ENCODE assay signal across 9 cellular contexts in genomic region chr20:21513881-21514540, GRCh38. TPM values are rescaled to one million over a fixed set of nuclear protein-coding genes. Genes with fewer than 3 reads are reported as not detected.
DNase-seq lines count a peak whose midpoint lies in the region; ATAC-seq, FAIRE-seq and TF ChIP-seq lines count a peak whose summit lies in the region.
"Had no signal": no experiment of that assay in that cellular context is flagged by ENCODE, and none has a peak within 500 bp of the region (broad histone marks: within the 10 kb centered on the region; RNA-seq: fewer than 3 reads in every experiment).

Gene NKX2-2 (minus strand): TSS chr20:21514064. CDS start chr20:21513669, 395 bp downstream.

- no peaks in the 10 kb centered on the region for H3K4me1 Mint-ChIP-seq in Caco-2 (ENCODE audit: low read depth, unreplicated experiment)
- peaks cover 14 to 33% of the 10 kb centered on the region in 2 donors for H3K4me1 Mint-ChIP-seq in effector memory CD8-positive, alpha-beta T cell (ENCODE audit: low read depth in 2 of 2)

- POLR2A ChIA-PET in Caco-2 (lab: Charles Lee), result no interaction called here

- TF ChIP-seq CTCF in Caco-2 (IDR thresholded peaks at IDR 0.05; ENCODE audit: insufficient read depth in 1 of 2, low read depth in 1 of 2, low read length in 1 of 2, severe bottlenecking in 1 of 2, unreplicated experiment in 1 of 2) (no peak), LNCaP clone FGC (IDR thresholded peaks at IDR 0.05; ENCODE audit: control insufficient read depth, extremely low read depth, insufficient read depth) (no peak), pancreas (IDR thresholded peaks at IDR 0.05) (no peak), WERI-Rb-1 (IDR thresholded peaks at IDR 0.05; ENCODE audit: low read depth, low read length) (no peak)

- no peaks in the 10 kb centered on the region; the same call in 1 of the 2 replicates for H3K9me3 ChIP-seq in Caco-2
- no peaks in the 10 kb centered on the region for H3K9me3 ChIP-seq in pancreas
- peaks cover 28% of the 10 kb centered on the region for H3K9me3 ChIP-seq in WERI-Rb-1 (ENCODE audit: severe bottlenecking)

- intact Hi-C loops in Caco-2 (cut with micrococcal nuclease; ENCODE audit: unreplicated experiment), result no loop called here
- intact Hi-C loops in pancreas (cut with DNase I), result no loop called here

- no peaks in the 10 kb centered on the region for H3K36me3 Mint-ChIP-seq in Caco-2 (ENCODE audit: insufficient read depth, unreplicated experiment)
- H3K36me3 Mint-ChIP-seq in effector memory CD8-positive, alpha-beta T cell (ENCODE audit: insufficient read depth), result no peaks in the 10 kb centered on the region

- H3K27me3 ChIP-seq in Caco-2 (replicated peaks; ENCODE audit: control insufficient read depth, insufficient read depth, low read length) (no peaks in the 10 kb centered on the region; the same call in 1 of the 2 replicates), pancreas (peaks cover 0 to 45% (median 6%) of the 10 kb centered on the region in 4 donors), WERI-Rb-1 (ENCODE audit: insufficient read depth, low read depth, severe bottlenecking) (peaks cover 85% of the 10 kb centered on the region)

- WGBS in pancreas, 2 donors, result 7 to 14% methylated on average over 45 of the region's 45 CpGs

- DNase-seq in Caco-2, result no peak
- DNase-seq in LNCaP clone FGC (ENCODE audit: low read depth), result no peak
- no peak for DNase-seq in effector memory CD8-positive, alpha-beta T cell
- DNase-seq in pancreas, result peak in 1 of 6 donors; percentile 34
- no peak for DNase-seq in WERI-Rb-1
- DNase-seq in activated gamma-delta T cell (lab: John Stamatoyannopoulos, UW), result no peak
- DNase-seq in NCI-H2107 treated with DMSO at 0.1 percent for 48 hours (lab: John Stamatoyannopoulos, UW; ENCODE audit: unreplicated experiment), result no peak

- CTCF ChIA-PET in Caco-2 (lab: Charles Lee), result no interaction called here

- BruUV-seq in Caco-2 (replicated peaks; lab: Mats Ljungman, UMichigan), result no TSS peak

- no peaks in the 10 kb centered on the region for H3K36me3 ChIP-seq in Caco-2 (ENCODE audit: control insufficient read depth, insufficient read depth, low read length)
- H3K36me3 ChIP-seq in pancreas, result no peaks in the 10 kb centered on the region
- H3K36me3 ChIP-seq in WERI-Rb-1, result no peaks in the 10 kb centered on the region

- H3K27ac ChIP-seq in pancreas (no peak within 1 kb of the TSS), WERI-Rb-1 (no peak within 1 kb of the TSS)
- H3K27ac ChIP-seq: epithelial cell of prostate had no signal

- FAIRE-seq in pancreas (lab: Jason Lieb, UNC), result no peak

- no peaks in the 10 kb centered on the region for H3K9me3 Mint-ChIP-seq in Caco-2 (ENCODE audit: unreplicated experiment)
- no peaks in the 10 kb centered on the region for H3K9me3 Mint-ChIP-seq in effector memory CD8-positive, alpha-beta T cell

- H3K4me3 Mint-ChIP-seq in Caco-2 (ENCODE audit: unreplicated experiment), result peak within 1 kb of the TSS; percentile 58
- peak within 1 kb of the TSS; percentile 45 to 67 for H3K4me3 Mint-ChIP-seq in effector memory CD8-positive, alpha-beta T cell

- H3K4me3 ChIP-seq in Caco-2 (ENCODE audit: low read depth, low read length) (peak within 1 kb of the TSS; percentile 22), LNCaP clone FGC (ENCODE audit: low read depth, low read length) (peak within 1 kb of the TSS; percentile 33), pancreas (peak within 1 kb of the TSS in 1 of 4 donors; percentile 25), WERI-Rb-1 (ENCODE audit: low read depth, low read length) (no peak within 1 kb of the TSS)

- peaks cover 17% of the 10 kb centered on the region for H3K27me3 Mint-ChIP-seq in Caco-2 (ENCODE audit: insufficient read depth, unreplicated experiment)
- peaks cover 62 to 98% of the 10 kb centered on the region in 2 donors for H3K27me3 Mint-ChIP-seq in effector memory CD8-positive, alpha-beta T cell

- no peak within 1 kb of the TSS for H3K27ac Mint-ChIP-seq in Caco-2 (ENCODE audit: unreplicated experiment)
- H3K27ac Mint-ChIP-seq in effector memory CD8-positive, alpha-beta T cell, result no peak within 1 kb of the TSS

- H3K4me1 ChIP-seq in Caco-2 (no peaks in the 10 kb centered on the region), pancreas (no peaks in the 10 kb centered on the region)

- ATAC-seq in effector memory CD8-positive, alpha-beta T cell (replicated peaks), result no peak
- peak in 3 of 4 donors; percentile 18 to 25 (median 18) for ATAC-seq in pancreas
- no peak for ATAC-seq in HG02588 (IDR thresholded peaks at IDR 0.05; ENCODE audit: unreplicated experiment)

RNA-seq across cellular contexts. Expression of gene NKX2-2, which starts in this region (rescaled TPM):
- not detected in 2 replicates for total RNA-seq in Caco-2 (2022)
- 1 to 10 TPM; 2.0 to 5.7 (median 3.0) TPM for total RNA-seq in pancreas
- 10 to 100 TPM; 11.5 to 28.7 TPM for polyA plus RNA-seq in pancreas

Comparison
In these comparisons a context has a peak if more than half of its experiments do, and no peak if none do; other contexts are left out.
1. ATAC-seq: peak in pancreas (3 of 4); none in effector memory CD8-positive, alpha-beta T cell (single experiment) and HG02588 (single experiment).